28 cellular contexts compared by ENCODE assay signal in the genomic region with DNA sequence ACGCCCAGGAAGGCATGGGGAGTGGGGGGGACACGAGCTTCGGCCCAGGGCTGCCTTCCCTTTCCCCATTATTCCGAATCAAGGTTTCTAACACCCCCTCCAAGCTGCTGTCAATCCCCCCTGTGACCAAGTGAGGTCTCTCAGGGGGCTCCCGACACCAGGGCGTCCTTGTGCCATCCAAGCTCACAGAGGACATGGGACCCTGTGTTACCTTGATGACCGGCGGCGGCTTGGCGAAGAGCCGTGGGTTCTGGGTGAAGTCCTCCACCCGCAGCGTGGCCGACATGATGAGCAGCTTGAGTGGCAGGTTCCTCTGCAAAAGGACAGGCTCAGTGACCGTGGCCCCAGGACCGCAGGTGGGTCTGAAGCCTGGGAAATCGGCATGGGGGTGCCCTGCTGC. TPM values are rescaled to one million over a fixed set of nuclear protein-coding genes. Genes with fewer than 3 reads are reported as not detected.
DNase-seq lines count a peak whose midpoint lies in the region; ATAC-seq, FAIRE-seq and TF ChIP-seq lines count a peak whose summit lies in the region.
"Had no signal": no experiment of that assay in that cellular context is flagged by ENCODE, and none has a peak within 500 bp of the region (broad histone marks: within the 10 kb centered on the region; RNA-seq: fewer than 3 reads in every experiment).

No MANE protein-coding gene starts in this region.

- H3K4me2 ChIP-seq in K562 (ENCODE audit: insufficient read depth, low read length) = no peak overlapping the region
- H3K4me2 ChIP-seq: BLaER1 had no signal

- no peaks in the 10 kb centered on the region for H3K9me1 ChIP-seq in K562 (ENCODE audit: control insufficient read depth, insufficient read depth, low read length)

- no peak for ATAC-seq in K562

- H3K4me3 ChIP-seq in H7 (ENCODE audit: insufficient read depth, low read depth, low read length) (no peak overlapping the region), WERI-Rb-1 (ENCODE audit: low read depth, low read length) (no peak overlapping the region), K562 (no peak overlapping the region)
- H3K4me3 ChIP-seq in CD8-positive, alpha-beta memory T cell (ENCODE audit: low read length) = no peak overlapping the region
- H3K4me3 ChIP-seq: BLaER1 had no signal

- TF ChIP-seq RAD21 in K562 (CRISPR knock-in tag; conservative IDR thresholded peaks at IDR 0.05 in 1 of 2, IDR thresholded peaks at IDR 0.05 in 1 of 2) = no peak

- 90% methylated on average over 17 of the region's 17 CpGs for WGBS in K562 (ENCODE audit: insufficient coverage, low coverage, missing lambda C conversion rate)

- H3K27me3 ChIP-seq in H7 (ENCODE audit: control insufficient read depth, insufficient read depth, low read length) = no peaks in the 10 kb centered on the region
- no peaks in the 10 kb centered on the region for H3K27me3 ChIP-seq in WERI-Rb-1 (ENCODE audit: insufficient read depth, low read depth, severe bottlenecking)
- H3K27me3 ChIP-seq in K562 (ENCODE audit: control insufficient read depth in 2 of 2, insufficient read depth in 2 of 2, low read length in 2 of 2) = no peaks in the 10 kb centered on the region
- no peaks in the 10 kb centered on the region for H3K27me3 ChIP-seq in CD8-positive, alpha-beta memory T cell (ENCODE audit: insufficient read depth, low read length, poor library complexity, severe bottlenecking)
- H3K27me3 ChIP-seq: BE2C, BLaER1 had no signal

- DNase-seq in D341Med (ENCODE audit: low spot score) (peak; percentile 24), H7 (peak; percentile 40), WERI-Rb-1 (no peak), K562 (ENCODE audit: extremely low read depth in 1 of 4, low spot score in 3 of 4) (no peak), frontal cortex (ENCODE audit: low spot score in 2 of 2) (no peak), GM13976 (ENCODE audit: low spot score) (no peak)
- no peak for DNase-seq in activated CD4-positive, alpha-beta memory T cell treated with anti-CD3 and anti-CD28 coated beads for 36 hours
- no peak for DNase-seq in CD8-positive, alpha-beta memory T cell
- DNase-seq: 8988T; ACHN; BE2C; C1 segment of cervical spinal cord; Caco-2; Calu3; CD4-positive, alpha-beta memory T cell; CD4-positive, CD25-positive, alpha-beta regulatory T cell; DMS 273 treated with DMSO at 0.1 percent for 48 hours; DMS153; DMS53; DMS79; DND-41; EL; GDM1 had no signal

- no TSS peak for BruUV-seq in K562 (replicated peaks; lab: Mats Ljungman, UMichigan)

- H3K36me3 ChIP-seq in H7 (replicated peaks; ENCODE audit: control insufficient read depth, insufficient read depth, low read length) = peaks cover 20% of the 10 kb centered on the region
- H3K36me3 ChIP-seq in WERI-Rb-1 = peaks cover 25% of the 10 kb centered on the region
- H3K36me3 ChIP-seq in K562 (ENCODE audit: control insufficient read depth, insufficient read depth, low read length) = peaks cover 89% of the 10 kb centered on the region; the same call in 2 of the 3 replicates
- H3K36me3 ChIP-seq in CD8-positive, alpha-beta memory T cell (ENCODE audit: insufficient read depth, low read length) = peaks cover 10% of the 10 kb centered on the region

- H3K4me3 Mint-ChIP-seq in activated CD4-positive, alpha-beta memory T cell treated with anti-CD3 and anti-CD28 coated beads for 36 hours = no peak overlapping the region
- no peak overlapping the region for H3K4me3 Mint-ChIP-seq in CD8-positive, alpha-beta memory T cell
- H3K4me3 Mint-ChIP-seq: CD14-positive monocyte; CD4-positive, alpha-beta memory T cell; CD4-positive, CD25-positive, alpha-beta regulatory T cell had no signal

- H3K36me3 Mint-ChIP-seq in activated CD4-positive, alpha-beta memory T cell treated with anti-CD3 and anti-CD28 coated beads for 36 hours = peaks cover 28% of the 10 kb centered on the region
- H3K36me3 Mint-ChIP-seq in CD8-positive, alpha-beta memory T cell = peaks cover 5 to 83% (median 10%) of the 10 kb centered on the region in 3 donors

- H3K9me3 ChIP-seq in WERI-Rb-1 (ENCODE audit: severe bottlenecking) (no peaks in the 10 kb centered on the region), K562 (replicated peaks; ENCODE audit: control insufficient read depth, insufficient read depth, low read depth, low read length) (no peaks in the 10 kb centered on the region)
- no peaks in the 10 kb centered on the region for H3K9me3 ChIP-seq in CD8-positive, alpha-beta memory T cell (ENCODE audit: low read length)
- H3K9me3 ChIP-seq: BE2C, BLaER1, Caco-2 had no signal

- H3K4me1 ChIP-seq in K562 (replicated peaks in 1 of 2; ENCODE audit: control insufficient read depth in 2 of 2, insufficient read depth in 2 of 2, low read length in 2 of 2) = 0 out of 5 replicates have a peak, but pooled peaks cover 0 to 3% of the 10 kb centered on the region in 2 experiments
- no peaks in the 10 kb centered on the region for H3K4me1 ChIP-seq in CD8-positive, alpha-beta memory T cell (ENCODE audit: insufficient read depth, low read length)
- H3K4me1 ChIP-seq: BE2C, Caco-2 had no signal

- H3K27ac ChIP-seq in WERI-Rb-1 = peak overlapping the region; percentile 61
- no peak overlapping the region for H3K27ac ChIP-seq in K562 (ENCODE audit: extremely low read depth, low read depth, low read length)
- no peak overlapping the region for H3K27ac ChIP-seq in CD8-positive, alpha-beta memory T cell (ENCODE audit: low read depth, low read length)
- H3K27ac ChIP-seq: BLaER1 had no signal

- H4K20me1 ChIP-seq in K562 (replicated peaks; ENCODE audit: control insufficient read depth, insufficient read depth, low read length) = no peaks in the 10 kb centered on the region

- H2AFZ ChIP-seq in K562 (ENCODE audit: low read depth, low read length) = no peak overlapping the region

- 0 out of 4 replicates have a peak overlapping the region, but pooled peaks of 1 of the 2 experiments have one; percentile 2 for H3K9ac ChIP-seq in K562 (ENCODE audit: insufficient read depth in 1 of 2, low read depth in 2 of 2, low read length in 2 of 2)
- H3K9ac ChIP-seq: BLaER1 had no signal

- H3K27ac Mint-ChIP-seq in activated CD4-positive, alpha-beta memory T cell treated with anti-CD3 and anti-CD28 coated beads for 36 hours = no peak overlapping the region
- no peak overlapping the region for H3K27ac Mint-ChIP-seq in CD8-positive, alpha-beta memory T cell
- H3K27ac Mint-ChIP-seq: CD14-positive monocyte; CD4-positive, CD25-positive, alpha-beta regulatory T cell had no signal

- no peak for TF ChIP-seq CTCF in WERI-Rb-1 (IDR thresholded peaks at IDR 0.05; ENCODE audit: low read depth, low read length)
- TF ChIP-seq CTCF in K562 (IDR thresholded peaks at IDR 0.05 in 2 of 3, conservative IDR thresholded peaks at IDR 0.05 in 1 of 3; ENCODE audit: insufficient read depth in 2 of 3, low read depth in 1 of 3, low read length in 3 of 3) = no peak
- no peak for TF ChIP-seq CTCF in GM13976 (IDR thresholded peaks at IDR 0.05; ENCODE audit: borderline replicate concordance, control extremely low read depth, extremely low read depth, insufficient read depth, missing control alignments)

- CTCF ChIA-PET in K562 (lab: Yijun Ruan, JAX; ENCODE audit: low intra/inter-chr PET ratio) = no interaction called here
- CTCF ChIA-PET in activated CD4-positive, alpha-beta memory T cell treated with anti-CD3 and anti-CD28 coated beads for 36 hours (lab: Charles Lee) = interaction anchor here (1.6 kb wide), 1 partner anchor 62 kb away, joined by 4 read pairs; no protein-coding TSS in a partner anchor
- CTCF ChIA-PET in CD8-positive, alpha-beta memory T cell (lab: Charles Lee) = no interaction called here

- H3K4me1 Mint-ChIP-seq in activated CD4-positive, alpha-beta memory T cell treated with anti-CD3 and anti-CD28 coated beads for 36 hours (ENCODE audit: low read depth) = no peaks in the 10 kb centered on the region
- H3K4me1 Mint-ChIP-seq in CD8-positive, alpha-beta memory T cell = no peaks in the 10 kb centered on the region
- H3K4me1 Mint-ChIP-seq: CD14-positive monocyte; CD4-positive, CD25-positive, alpha-beta regulatory T cell had no signal

- POLR2A ChIA-PET in K562 (lab: Yijun Ruan, JAX) = interaction anchor here (1.0 to 1.2 kb wide), 2 partner anchors 8 to 51 kb away, joined by 3 read pairs; no protein-coding TSS in a partner anchor
- POLR2A ChIA-PET in activated CD4-positive, alpha-beta memory T cell treated with anti-CD3 and anti-CD28 coated beads for 36 hours (lab: Charles Lee) = interaction anchor here (0.6 kb wide), 1 partner anchor 10 kb away, joined by 3 read pairs; no protein-coding TSS in a partner anchor
- POLR2A ChIA-PET in CD8-positive, alpha-beta memory T cell (lab: Charles Lee) = no interaction called here

- no peak for TF ChIP-seq POLR2A in K562 (conservative IDR thresholded peaks at IDR 0.05)

- no peaks in the 10 kb centered on the region for H3K9me3 Mint-ChIP-seq in activated CD4-positive, alpha-beta memory T cell treated with anti-CD3 and anti-CD28 coated beads for 36 hours
- no peaks in the 10 kb centered on the region for H3K9me3 Mint-ChIP-seq in CD8-positive, alpha-beta memory T cell
- H3K9me3 Mint-ChIP-seq: CD14-positive monocyte; CD4-positive, CD25-positive, alpha-beta regulatory T cell had no signal

- no peaks in the 10 kb centered on the region for H3K79me2 ChIP-seq in K562 (ENCODE audit: control insufficient read depth, insufficient read depth, low read length)

- H3K27me3 Mint-ChIP-seq in activated CD4-positive, alpha-beta memory T cell treated with anti-CD3 and anti-CD28 coated beads for 36 hours = no peaks in the 10 kb centered on the region
- no peaks in the 10 kb centered on the region for H3K27me3 Mint-ChIP-seq in CD8-positive, alpha-beta memory T cell
- H3K27me3 Mint-ChIP-seq: CD4-positive, alpha-beta memory T cell; CD4-positive, CD25-positive, alpha-beta regulatory T cell had no signal

- in situ Hi-C loops in K562 (cut with MboI) (no loop called here), GM13976 (cut with MboI; ENCODE audit: low sequenced_read_pairs, unreplicated experiment) (no loop called here)

- FAIRE-seq in K562 (lab: Jason Lieb, UNC) (no peak), frontal cortex (lab: Jason Lieb, UNC) (no peak)
- FAIRE-seq: A204.1, GM12891, GM18507 had no signal

- TF ChIP-seq EP300 in K562 (IDR thresholded peaks at IDR 0.05; ENCODE audit: low read length) = no peak

- intact Hi-C loops in K562 (cut with micrococcal nuclease) = no loop called here
- intact Hi-C loops in activated CD4-positive, alpha-beta memory T cell treated with anti-CD3 and anti-CD28 coated beads for 36 hours (cut with micrococcal nuclease) = no loop called here

RNA-seq across cellular contexts. Expression of a gene that starts 20.3 kb away (rescaled TPM):
- total RNA-seq in H7 (2014; rRNA removed; shearing (Covaris generic)) = 40.7 and 43.1 TPM in 2 replicates
- total RNA-seq in K562 (2011; cell fraction: chromatin; rRNA removed; ENCODE audit: low replicate concordance) = 29.1 and 94.8 TPM in 2 replicates
- 57.7 and 61.7 TPM in 2 replicates for total RNA-seq in K562 (2011; cell fraction: nucleolus; rRNA removed)
- total RNA-seq in K562 (2011; cell fraction: nucleoplasm; rRNA removed) = 33.2 and 35.2 TPM in 2 replicates
- total RNA-seq in K562 (2014; rRNA removed) (35.0 and 42.2 TPM in 2 replicates), K562 (2014; rRNA removed; fragmentation: Illumina TruSeq; extraction: Trizol) (8.4 and 9.7 TPM in 2 replicates), K562 (2015; rRNA removed; fragmentation: Illumina TruSeq; extraction: Trizol) (22.7 and 25.4 TPM in 2 replicates), K562 (2021) (44.8 and 49.5 TPM in 2 replicates), frontal cortex (9.8 TPM)
- polyA plus RNA-seq in K562 (2011; rRNA removed) (6.7 and 12.1 TPM in 2 replicates), K562 (2014; fragmentation: Illumina TruSeq; extraction: Trizol) (17.5 and 24.1 TPM in 2 replicates), K562 (2014; fragmentation: Nextera tagmentation; extraction: Ambion mirVana) (under 1 TPM; 0.14 to 0.27 TPM), K562 (2014; rRNA removed) (24.8 and 25.6 TPM in 2 replicates)
- polyA plus RNA-seq in K562 (2011; cell fraction: cytosol; rRNA removed) = 6.0 and 11.4 TPM in 2 replicates
- polyA plus RNA-seq in K562 (2011; cell fraction: nucleus; rRNA removed) = 37.1 and 57.1 TPM in 2 replicates
- 14.6 and 26.3 TPM in 2 replicates for polyA plus RNA-seq in K562 (2012)
- polyA minus RNA-seq in K562 (2011; rRNA and poly(A)+ RNA removed) = 9.7 and 11.1 TPM in 2 replicates
- polyA minus RNA-seq in K562 (2011; cell fraction: cytosol; rRNA and poly(A)+ RNA removed) = 15.8 and 19.0 TPM in 2 replicates
- 18.3 and 22.2 TPM in 2 replicates for polyA minus RNA-seq in K562 (2011; cell fraction: nucleus; rRNA and poly(A)+ RNA removed)
- 10 to 100 TPM; 23.6 to 25.3 TPM for total RNA-seq in activated CD4-positive, alpha-beta memory T cell treated with anti-CD3 and anti-CD28 coated beads for 36 hours
- total RNA-seq in CD8-positive, alpha-beta memory T cell = 10 to 100 TPM; 47.2 to 48.8 TPM
- 6.5 TPM for polyA plus RNA-seq in CD8-positive, alpha-beta memory T cell

RNA-seq across cellular contexts. Expression of a gene that starts 24.8 kb away (rescaled TPM):
- 5.0 and 6.7 TPM in 2 replicates for total RNA-seq in H7 (2014; rRNA removed; shearing (Covaris generic))
- 16.2 and 18.6 TPM in 2 replicates for total RNA-seq in K562 (2011; cell fraction: chromatin; rRNA removed; ENCODE audit: low replicate concordance)
- 17.1 and 17.2 TPM in 2 replicates for total RNA-seq in K562 (2011; cell fraction: nucleolus; rRNA removed)
- 29.4 and 43.7 TPM in 2 replicates for total RNA-seq in K562 (2011; cell fraction: nucleoplasm; rRNA removed)
- total RNA-seq in K562 (2014; rRNA removed) (15.8 and 18.9 TPM in 2 replicates), K562 (2014; rRNA removed; fragmentation: Illumina TruSeq; extraction: Trizol) (24.2 and 24.7 TPM in 2 replicates), K562 (2015; rRNA removed; fragmentation: Illumina TruSeq; extraction: Trizol) (24.4 and 25.0 TPM in 2 replicates), K562 (2021) (24.6 TPM in 2 replicates), frontal cortex (21.6 TPM)
- polyA plus RNA-seq in K562 (2011; rRNA removed) (13.5 and 15.2 TPM in 2 replicates), K562 (2014; fragmentation: Illumina TruSeq; extraction: Trizol) (18.8 and 21.2 TPM in 2 replicates), K562 (2014; fragmentation: Nextera tagmentation; extraction: Ambion mirVana) (10 to 100 TPM; 12.3 to 16.6 TPM), K562 (2014; rRNA removed) (12.9 and 16.2 TPM in 2 replicates)
- 11.4 and 14.8 TPM in 2 replicates for polyA plus RNA-seq in K562 (2011; cell fraction: cytosol; rRNA removed)
- 3.4 and 3.6 TPM in 2 replicates for polyA plus RNA-seq in K562 (2011; cell fraction: nucleus; rRNA removed)
- polyA plus RNA-seq in K562 (2012) = 7.6 and 12.1 TPM in 2 replicates
- polyA minus RNA-seq in K562 (2011; rRNA and poly(A)+ RNA removed) = 25.7 and 28.6 TPM in 2 replicates
- polyA minus RNA-seq in K562 (2011; cell fraction: cytosol; rRNA and poly(A)+ RNA removed) = 17.7 and 21.7 TPM in 2 replicates
- 2.2 and 4.0 TPM in 2 replicates for polyA minus RNA-seq in K562 (2011; cell fraction: nucleus; rRNA and poly(A)+ RNA removed)
- total RNA-seq in activated CD4-positive, alpha-beta memory T cell treated with anti-CD3 and anti-CD28 coated beads for 36 hours = 10 to 100 TPM; 24.1 to 24.9 TPM
- total RNA-seq in CD8-positive, alpha-beta memory T cell = 10 to 100 TPM; 35.6 to 36.5 TPM
- polyA plus RNA-seq in CD8-positive, alpha-beta memory T cell = 4.0 TPM

RNA-seq across cellular contexts. Expression of a gene that starts 54.2 kb away (rescaled TPM):
- 1,051 and 1,131 TPM in 2 replicates for total RNA-seq in H7 (2014; rRNA removed; shearing (Covaris generic))
- total RNA-seq in K562 (2011; cell fraction: chromatin; rRNA removed; ENCODE audit: low replicate concordance) = 193 and 317 TPM in 2 replicates
- 188 and 214 TPM in 2 replicates for total RNA-seq in K562 (2011; cell fraction: nucleolus; rRNA removed)
- total RNA-seq in K562 (2011; cell fraction: nucleoplasm; rRNA removed) = 283 and 301 TPM in 2 replicates
- total RNA-seq in K562 (2014; rRNA removed) (717 and 744 TPM in 2 replicates), K562 (2014; rRNA removed; fragmentation: Illumina TruSeq; extraction: Trizol) (771 and 813 TPM in 2 replicates), K562 (2015; rRNA removed; fragmentation: Illumina TruSeq; extraction: Trizol) (795 and 812 TPM in 2 replicates), K562 (2021) (697 and 765 TPM in 2 replicates), frontal cortex (1,522 TPM)
- polyA plus RNA-seq in K562 (2011; rRNA removed) (1,118 and 1,197 TPM in 2 replicates), K562 (2014; fragmentation: Illumina TruSeq; extraction: Trizol) (825 and 860 TPM in 2 replicates), K562 (2014; fragmentation: Nextera tagmentation; extraction: Ambion mirVana) (1,000 to 10,000 TPM in 1 of 2 experiments, 100 to 1,000 TPM in 1; 927 to 1,153 TPM), K562 (2014; rRNA removed) (533 and 624 TPM in 2 replicates)
- polyA plus RNA-seq in K562 (2011; cell fraction: cytosol; rRNA removed) = 514 and 899 TPM in 2 replicates
- polyA plus RNA-seq in K562 (2011; cell fraction: nucleus; rRNA removed) = 518 and 627 TPM in 2 replicates
- 1,269 and 1,358 TPM in 2 replicates for polyA plus RNA-seq in K562 (2012)
- 765 and 975 TPM in 2 replicates for polyA minus RNA-seq in K562 (2011; rRNA and poly(A)+ RNA removed)
- 543 and 602 TPM in 2 replicates for polyA minus RNA-seq in K562 (2011; cell fraction: cytosol; rRNA and poly(A)+ RNA removed)
- polyA minus RNA-seq in K562 (2011; cell fraction: nucleus; rRNA and poly(A)+ RNA removed) = 77.0 and 177 TPM in 2 replicates
- 100 to 1,000 TPM; 940 to 950 TPM for total RNA-seq in activated CD4-positive, alpha-beta memory T cell treated with anti-CD3 and anti-CD28 coated beads for 36 hours
- total RNA-seq in CD8-positive, alpha-beta memory T cell = 100 to 1,000 TPM; 839 to 849 TPM
- polyA plus RNA-seq in CD8-positive, alpha-beta memory T cell = 1,913 TPM

Comparison
In these comparisons a context has a peak if more than half of its experiments do, and no peak if none do; other contexts are left out.
1. DNase-seq: peak in D341Med (single experiment) and H7 (single experiment); none in WERI-Rb-1 (single experiment), K562 (0 of 4), activated CD4-positive, alpha-beta memory T cell treated with anti-CD3 and anti-CD28 coated beads for 36 hours (single experiment), CD8-positive, alpha-beta memory T cell (0 of 5), frontal cortex (0 of 2) and GM13976 (single experiment).